Comparison of ENCODE assay signal across 24 cellular contexts in genomic region chr21:41397416-41397815, GRCh38. TPM values are rescaled to one million over a fixed set of nuclear protein-coding genes. Genes with fewer than 3 reads are reported as not detected.
DNase-seq lines count a peak whose midpoint lies in the region; ATAC-seq, FAIRE-seq and TF ChIP-seq lines count a peak whose summit lies in the region.
"Had no signal": no experiment of that assay in that cellular context is flagged by ENCODE, and none has a peak within 500 bp of the region (broad histone marks: within the 10 kb centered on the region; RNA-seq: fewer than 3 reads in every experiment).

No MANE protein-coding gene starts in this region.

- H3K27ac ChIP-seq in HL-60 (replicated peaks) = peak overlapping the region; percentile 71
- peak overlapping the region; percentile 42 to 73 (median 49) for H3K27ac ChIP-seq in esophagus squamous epithelium
- H3K27ac ChIP-seq in stomach = peak overlapping the region in 4 of 5 donors; percentile 41 to 77 (median 66)
- H3K27ac ChIP-seq: A549 had no signal

- DNase-seq in activated CD8-positive, alpha-beta memory T cell treated with anti-CD3 and anti-CD28 coated beads, Interleukin-2, amount 10 ng/mL, durations not matched to agents 7 days and 5 days = no peak
- no peak for DNase-seq in activated CD8-positive, alpha-beta memory T cell treated with anti-CD3 and anti-CD28 coated beads, Interleukin-2, amount 50 U/mL, for 4 hours
- DNase-seq in HL-60 (ENCODE audit: low read depth in 1 of 2, low spot score in 1 of 2) = peak; percentile 39 to 42
- DNase-seq in esophagus squamous epithelium (lab: John Stamatoyannopoulos, UW) = no peak
- DNase-seq in stomach = no peak
- no peak for DNase-seq in NCI-H1417 (lab: John Stamatoyannopoulos, UW)
- DNase-seq in D721Med (ENCODE audit: insufficient read length, low spot score) = no peak
- no peak for DNase-seq in OCI-M2 (lab: John Stamatoyannopoulos, UW; ENCODE audit: unreplicated experiment)
- DNase-seq: activated B cell treated with CpG ODN at 0.5 μM for 24 hours; activated CD4-positive, alpha-beta memory T cell treated with anti-CD3 and anti-CD28 coated beads for 36 hours; activated T-cell treated with anti-CD3 and anti-CD28 coated beads, Interleukin-2, amount 50 U/mL, for 72 hours; effector memory CD8-positive, alpha-beta T cell; NCI-H1694; NCI-H748 treated with DMSO at 0.1 percent for 48 hours; stimulated activated CD4-positive, alpha-beta T cell treated with anti-CD3 and anti-CD28 coated beads, Interleukin-4, amount 100 ng/mL, for 4 hours; stimulated activated naive CD8-positive, alpha-beta T cell treated with anti-CD3 and anti-CD28 coated beads, Interleukin-15, amount 100 ng/mL, for 72 hours; T-helper 9 cell had no signal

- intact Hi-C loops in esophagus squamous epithelium (cut with DNase I) = no loop called here
- intact Hi-C loops in stomach (cut with DNase I; ENCODE audit: low total_unique reads) = no loop called here

- H3K36me3 ChIP-seq in esophagus squamous epithelium = peaks cover 0 to 68% (median 0%) of the 10 kb centered on the region in 3 donors
- H3K36me3 ChIP-seq in stomach = peaks cover 0 to 65% (median 45%) of the 10 kb centered on the region in 4 donors
- H3K36me3 ChIP-seq: transverse colon had no signal

- no peak overlapping the region for H3K4me3 Mint-ChIP-seq in activated CD8-positive, alpha-beta memory T cell treated with anti-CD3 and anti-CD28 coated beads, Interleukin-2, amount 10 ng/mL, durations not matched to agents 7 days and 5 days
- H3K4me3 Mint-ChIP-seq: activated B cell treated with CpG ODN at 0.5 μM for 24 hours; activated CD4-positive, alpha-beta memory T cell treated with anti-CD3 and anti-CD28 coated beads for 36 hours; activated naive CD8-positive, alpha-beta T cell; activated T-cell treated with anti-CD3 and anti-CD28 coated beads, Interleukin-2, amount 50 U/mL, for 72 hours; effector memory CD8-positive, alpha-beta T cell; stimulated activated naive CD8-positive, alpha-beta T cell treated with anti-CD3 and anti-CD28 coated beads, Interleukin-15, amount 100 ng/mL, for 72 hours had no signal

- H3K27me3 Mint-ChIP-seq in activated CD8-positive, alpha-beta memory T cell treated with anti-CD3 and anti-CD28 coated beads, Interleukin-2, amount 10 ng/mL, durations not matched to agents 7 days and 5 days = no peaks in the 10 kb centered on the region
- H3K27me3 Mint-ChIP-seq: activated B cell treated with CpG ODN at 0.5 μM for 24 hours; activated CD4-positive, alpha-beta memory T cell treated with anti-CD3 and anti-CD28 coated beads for 36 hours; activated naive CD8-positive, alpha-beta T cell; effector memory CD8-positive, alpha-beta T cell; stimulated activated naive CD8-positive, alpha-beta T cell treated with anti-CD3 and anti-CD28 coated beads, Interleukin-15, amount 100 ng/mL, for 72 hours had no signal

- H3K4me1 ChIP-seq in esophagus squamous epithelium (peaks cover 7 to 24% (median 10%) of the 10 kb centered on the region in 3 donors), stomach (peaks cover 0 to 23% (median 11%) of the 10 kb centered on the region in 4 donors)
- H3K4me1 ChIP-seq: A549 had no signal

- peaks cover 3% of the 10 kb centered on the region for H3K4me1 Mint-ChIP-seq in activated CD8-positive, alpha-beta memory T cell treated with anti-CD3 and anti-CD28 coated beads, Interleukin-2, amount 10 ng/mL, durations not matched to agents 7 days and 5 days
- H3K4me1 Mint-ChIP-seq: stimulated activated naive CD8-positive, alpha-beta T cell treated with anti-CD3 and anti-CD28 coated beads, Interleukin-15, amount 100 ng/mL, for 72 hours had no signal

- H3K9me3 Mint-ChIP-seq in activated CD8-positive, alpha-beta memory T cell treated with anti-CD3 and anti-CD28 coated beads, Interleukin-2, amount 10 ng/mL, durations not matched to agents 7 days and 5 days (ENCODE audit: low read depth) = no peaks in the 10 kb centered on the region
- H3K9me3 Mint-ChIP-seq: activated B cell treated with CpG ODN at 0.5 μM for 24 hours; activated CD4-positive, alpha-beta memory T cell treated with anti-CD3 and anti-CD28 coated beads for 36 hours; activated T-cell treated with anti-CD3 and anti-CD28 coated beads, Interleukin-2, amount 50 U/mL, for 72 hours; effector memory CD8-positive, alpha-beta T cell; stimulated activated naive CD8-positive, alpha-beta T cell treated with anti-CD3 and anti-CD28 coated beads, Interleukin-15, amount 100 ng/mL, for 72 hours had no signal

- CTCF ChIA-PET in activated CD8-positive, alpha-beta memory T cell treated with anti-CD3 and anti-CD28 coated beads, Interleukin-2, amount 10 ng/mL, durations not matched to agents 7 days and 5 days (lab: Charles Lee) = no interaction called here

- WGBS in esophagus squamous epithelium, 2 donors = 76 to 80% methylated on average over 1 to 3 of the region's 7 CpGs
- WGBS in stomach, 5 donors = 84 to 92% (median 91%) methylated on average over 7 of the region's 7 CpGs

- no peak overlapping the region for H3K4me3 ChIP-seq in HL-60 (replicated peaks; ENCODE audit: insufficient read depth, low read length)
- no peak overlapping the region for H3K4me3 ChIP-seq in esophagus squamous epithelium
- H3K4me3 ChIP-seq in stomach = no peak overlapping the region
- H3K4me3 ChIP-seq: A549, transverse colon had no signal

- no peak for FAIRE-seq in D721Med (lab: Jason Lieb, UNC)
- FAIRE-seq: A549, H54 had no signal

- H3K27me3 ChIP-seq in HL-60 (ENCODE audit: insufficient read depth, poor library complexity, severe bottlenecking) (no peaks in the 10 kb centered on the region), esophagus squamous epithelium (no peaks in the 10 kb centered on the region), stomach (no peaks in the 10 kb centered on the region)
- H3K27me3 ChIP-seq: transverse colon had no signal

- TF ChIP-seq POLR2A in esophagus squamous epithelium (IDR thresholded peaks at IDR 0.05) = no peak
- TF ChIP-seq POLR2A in stomach (IDR thresholded peaks at IDR 0.05) = no peak

- TF ChIP-seq EP300 in stomach (IDR thresholded peaks at IDR 0.05) = no peak

- no peak for ATAC-seq in activated CD8-positive, alpha-beta memory T cell treated with anti-CD3 and anti-CD28 coated beads, Interleukin-2, amount 10 ng/mL, durations not matched to agents 7 days and 5 days
- ATAC-seq: A549; activated T-cell treated with anti-CD3 and anti-CD28 coated beads, Interleukin-2, amount 50 U/mL, for 72 hours; effector memory CD8-positive, alpha-beta T cell; stimulated activated naive CD8-positive, alpha-beta T cell treated with anti-CD3 and anti-CD28 coated beads, Interleukin-15, amount 100 ng/mL, for 72 hours had no signal

- H3K9me3 ChIP-seq in esophagus squamous epithelium (no peaks in the 10 kb centered on the region), stomach (no peaks in the 10 kb centered on the region)
- H3K9me3 ChIP-seq: A549, transverse colon had no signal

- peaks cover 81% of the 10 kb centered on the region for H3K36me3 Mint-ChIP-seq in activated CD8-positive, alpha-beta memory T cell treated with anti-CD3 and anti-CD28 coated beads, Interleukin-2, amount 10 ng/mL, durations not matched to agents 7 days and 5 days

- TF ChIP-seq CTCF in HL-60 (IDR thresholded peaks at IDR 0.05; ENCODE audit: insufficient read depth, low read length) (no peak), esophagus squamous epithelium (IDR thresholded peaks at IDR 0.05) (no peak), stomach (IDR thresholded peaks at IDR 0.05) (no peak), D721Med (IDR thresholded peaks at IDR 0.05; ENCODE audit: insufficient read depth, missing control alignments) (no peak)

- peak overlapping the region; percentile 66 for H3K27ac Mint-ChIP-seq in activated CD8-positive, alpha-beta memory T cell treated with anti-CD3 and anti-CD28 coated beads, Interleukin-2, amount 10 ng/mL, durations not matched to agents 7 days and 5 days
- H3K27ac Mint-ChIP-seq: activated B cell treated with CpG ODN at 0.5 μM for 24 hours; activated CD4-positive, alpha-beta memory T cell treated with anti-CD3 and anti-CD28 coated beads for 36 hours; activated naive CD8-positive, alpha-beta T cell; activated T-cell treated with anti-CD3 and anti-CD28 coated beads, Interleukin-2, amount 50 U/mL, for 72 hours had no signal

RNA-seq across cellular contexts. Expression of gene MX1, which starts 28.6 kb away (rescaled TPM):
- total RNA-seq in activated CD8-positive, alpha-beta memory T cell treated with anti-CD3 and anti-CD28 coated beads, Interleukin-2, amount 10 ng/mL, durations not matched to agents 7 days and 5 days = 100 to 1,000 TPM; 544 to 967 TPM
- total RNA-seq in esophagus squamous epithelium = 10 to 100 TPM; 29.7 to 90.2 (median 40.9) TPM
- 100 to 1,000 TPM in 2 of 5 donors, 10 to 100 TPM in 3; 15.1 to 125 (median 66.9) TPM for total RNA-seq in stomach
- 10 to 100 TPM; 11.4 to 25.2 (median 25.1) TPM for polyA plus RNA-seq in stomach

RNA-seq across cellular contexts. Expression of gene MX2, which starts 35.6 kb away (rescaled TPM):
- total RNA-seq in activated CD8-positive, alpha-beta memory T cell treated with anti-CD3 and anti-CD28 coated beads, Interleukin-2, amount 10 ng/mL, durations not matched to agents 7 days and 5 days = 100 to 1,000 TPM in 1 of 2 experiments, 10 to 100 TPM in 1; 65.1 to 158 TPM
- total RNA-seq in esophagus squamous epithelium (10 to 100 TPM in 1 of 4 donors, 1 to 10 TPM in 3; 4.3 to 23.5 (median 8.5) TPM), stomach (10 to 100 TPM in 4 of 5 donors, 1 to 10 TPM in 1; 8.7 to 85.8 (median 51.6) TPM)
- polyA plus RNA-seq in stomach = 10 to 100 TPM in 1 of 3 donors, 1 to 10 TPM in 2; 5.0 to 22.8 (median 5.3) TPM
- total RNA-seq: chondrocyte, MCF 10A, osteocyte had no signal
- polyA plus RNA-seq: A549 had no signal

Comparison
In these comparisons a context has a peak if more than half of its experiments do, and no peak if none do; other contexts are left out.
1. DNase-seq: peak in HL-60 (2 of 2); none in activated CD8-positive, alpha-beta memory T cell treated with anti-CD3 and anti-CD28 coated beads, Interleukin-2, amount 10 ng/mL, durations not matched to agents 7 days and 5 days (single experiment), activated CD8-positive, alpha-beta memory T cell treated with anti-CD3 and anti-CD28 coated beads, Interleukin-2, amount 50 U/mL, for 4 hours (single experiment), esophagus squamous epithelium (single experiment), stomach (single experiment), NCI-H1417 (0 of 3), D721Med (single experiment) and OCI-M2 (single experiment).
2. RNA of gene MX1, which starts 28.6 kb away (total RNA-seq): 544 to 967 TPM in activated CD8-positive, alpha-beta memory T cell treated with anti-CD3 and anti-CD28 coated beads, Interleukin-2, amount 10 ng/mL, durations not matched to agents 7 days and 5 days; 15.1 to 125 TPM in stomach and 29.7 to 90.2 TPM in esophagus squamous epithelium; every median in the first group is over 4 times any median in the second.
3. Peak in every context shown above with its lines, with median percentiles within 50 percentile points of each other: H3K27ac ChIP-seq.